In genomic region chr6:9517806-9518205, GRCh38 we compare ENCODE assay signal across 27 cellular contexts.
"Had no signal": no experiment of that assay in that cellular context is flagged by ENCODE, and none has a peak within 500 bp of the region (broad histone marks: within the 10 kb centered on the region; RNA-seq: fewer than 3 reads in every experiment).

No MANE protein-coding gene starts in this region.

- H3K27ac ChIP-seq: gastroesophageal sphincter, heart left ventricle, hepatocyte, left lung, ovary, psoas muscle, sigmoid colon, stomach, testis, tibial artery had no signal

- H3K27ac Mint-ChIP-seq: effector memory CD8-positive, alpha-beta T cell; naive thymus-derived CD4-positive, alpha-beta T cell; nephron; stimulated activated effector memory CD8-positive, alpha-beta T cell treated with anti-CD3 and anti-CD28 coated beads, Interleukin-12 subunit alpha, Interleukin-12 subunit beta, amount 100 ng/mL, for 72 hours; type B pancreatic cell had no signal

- H3K27me3 ChIP-seq: gastroesophageal sphincter, heart left ventricle, hepatocyte, left lung, ovary, sigmoid colon, stomach, testis, tibial artery had no signal

- H3K4me3 ChIP-seq: gastroesophageal sphincter, heart left ventricle, hepatocyte, left lung, ovary, psoas muscle, sigmoid colon, stomach, testis, tibial artery had no signal

- H3K4me1 Mint-ChIP-seq: naive thymus-derived CD4-positive, alpha-beta T cell; nephron; stimulated activated effector memory CD8-positive, alpha-beta T cell treated with anti-CD3 and anti-CD28 coated beads, Interleukin-12 subunit alpha, Interleukin-12 subunit beta, amount 100 ng/mL, for 72 hours had no signal

- H3K9me3 ChIP-seq: gastroesophageal sphincter, left lung, ovary, psoas muscle, sigmoid colon, stomach, testis, tibial artery had no signal

- H3K4me2 ChIP-seq: hepatocyte had no signal

- ATAC-seq: effector memory CD8-positive, alpha-beta T cell; esophagus mucosa; gastroesophageal sphincter; heart left ventricle; left cardiac atrium; left lung; naive thymus-derived CD4-positive, alpha-beta T cell; psoas muscle; right cardiac atrium; stimulated activated effector memory CD8-positive, alpha-beta T cell treated with anti-CD3 and anti-CD28 coated beads, Interleukin-12 subunit alpha, Interleukin-12 subunit beta, amount 100 ng/mL, for 72 hours had no signal

- H3K36me3 Mint-ChIP-seq: naive thymus-derived CD4-positive, alpha-beta T cell; stimulated activated effector memory CD8-positive, alpha-beta T cell treated with anti-CD3 and anti-CD28 coated beads, Interleukin-12 subunit alpha, Interleukin-12 subunit beta, amount 100 ng/mL, for 72 hours; type B pancreatic cell had no signal

- H3K9me3 Mint-ChIP-seq: nephron had no signal

- H3K4me3 Mint-ChIP-seq: effector memory CD8-positive, alpha-beta T cell; naive thymus-derived CD4-positive, alpha-beta T cell; nephron; stimulated activated effector memory CD8-positive, alpha-beta T cell treated with anti-CD3 and anti-CD28 coated beads, Interleukin-12 subunit alpha, Interleukin-12 subunit beta, amount 100 ng/mL, for 72 hours; type B pancreatic cell had no signal

- H3K27me3 Mint-ChIP-seq: effector memory CD8-positive, alpha-beta T cell; naive thymus-derived CD4-positive, alpha-beta T cell; type B pancreatic cell had no signal

- DNase-seq: cortex of kidney; effector memory CD8-positive, alpha-beta T cell; foreskin fibroblast; heart left ventricle; left cardiac atrium; left lung; mesendoderm; midbrain; naive thymus-derived CD4-positive, alpha-beta T cell; nucleus accumbens; ovary; posterior cingulate gyrus; psoas muscle; right cardiac atrium; sigmoid colon; stimulated activated CD4-positive, alpha-beta T cell treated with anti-CD3 and anti-CD28 coated beads, Interleukin-2, amount 100 ng/mL, for 24 hours; stimulated activated CD4-positive, alpha-beta T cell treated with anti-CD3 and anti-CD28 coated beads, Interleukin-4, amount 100 ng/mL, for 24 hours; stimulated activated naive CD4-positive, alpha-beta T cell treated with Interleukin-2 at 50 U/mL for 16 hours; stomach; testis; tibial artery had no signal

- H3K36me3 ChIP-seq: gastroesophageal sphincter, heart left ventricle, left lung, ovary, sigmoid colon, stomach, tibial artery had no signal

- H3K4me1 ChIP-seq: gastroesophageal sphincter, heart left ventricle, left lung, psoas muscle, testis, tibial artery had no signal

- H3K79me2 ChIP-seq: hepatocyte had no signal

- H2AFZ ChIP-seq: hepatocyte had no signal
